Comparison of ENCODE assay signal across 22 cellular contexts in genomic region chr19:5644051-5644450, GRCh38. TPM values are rescaled to one million over a fixed set of nuclear protein-coding genes. Genes with fewer than 3 reads are reported as not detected.
A peak's percentile ranks its signal among the peaks of the same experiment; 100 is the strongest.
DNase-seq lines count a peak whose midpoint lies in the region; ATAC-seq, FAIRE-seq and TF ChIP-seq lines count a peak whose summit lies in the region.
"Had no signal": no experiment of that assay in that cellular context is flagged by ENCODE, and none has a peak within 500 bp of the region (broad histone marks: within the 10 kb centered on the region; RNA-seq: fewer than 3 reads in every experiment).

No MANE protein-coding gene starts in this region.

- H3K4me1 Mint-ChIP-seq in astrocyte (ENCODE audit: low read depth, unreplicated experiment) (peaks cover 18% of the 10 kb centered on the region), nephron progenitor cell (peaks cover 5% of the 10 kb centered on the region), Calu3 (ENCODE audit: low read depth, unreplicated experiment) (peaks cover 7% of the 10 kb centered on the region)

- intact Hi-C loops in body of pancreas (cut with DNase I) (no loop called here), heart left ventricle (cut with DNase I) (no loop called here), Calu3 (cut with micrococcal nuclease; ENCODE audit: unreplicated experiment) (no loop called here)

- H3K4me2 ChIP-seq in astrocyte (ENCODE audit: low read length): no peak overlapping the region

- H3K27ac Mint-ChIP-seq in astrocyte (ENCODE audit: unreplicated experiment) (peak overlapping the region; percentile 68), nephron progenitor cell (peak overlapping the region; percentile 11), Calu3 (ENCODE audit: unreplicated experiment) (no peak overlapping the region)
- H3K27ac Mint-ChIP-seq: T-helper 17 cell, type B pancreatic cell had no signal

- H3K9me3 ChIP-seq in astrocyte (ENCODE audit: insufficient read depth, low read depth, low read length) (no peaks in the 10 kb centered on the region), body of pancreas (no peaks in the 10 kb centered on the region), heart left ventricle (no peaks in the 10 kb centered on the region)
- H3K9me3 ChIP-seq: ascending aorta, spleen had no signal

- DNase-seq in AG09309 (ENCODE audit: low read depth) (peak; percentile 8), GM04503 (ENCODE audit: low read depth) (peak; percentile 35), astrocyte (ENCODE audit: low read depth) (no peak), nephron progenitor cell (no peak), body of pancreas (no peak), heart left ventricle (no peak), Calu3 (no peak)
- DNase-seq: activated naive CD4-positive, alpha-beta T cell treated with anti-CD3 and anti-CD28 coated beads, Interleukin-2, amount 50 U/mL, for 16 hours; activated T-cell treated with anti-CD3 and anti-CD28 coated beads, Interleukin-2, amount 50 U/mL, for 72 hours; DND-41; left ventricle myocardium superior; NCI-H1436 treated with DMSO at 0.1 percent for 48 hours; substantia nigra; T-helper 17 cell had no signal

- H3K36me3 Mint-ChIP-seq in astrocyte (ENCODE audit: low read depth, unreplicated experiment) (peaks cover 22% of the 10 kb centered on the region), nephron progenitor cell (ENCODE audit: low read depth) (peaks cover 70% of the 10 kb centered on the region), Calu3 (ENCODE audit: insufficient read depth, unreplicated experiment) (peaks cover 51% of the 10 kb centered on the region)

- H3K27ac ChIP-seq in astrocyte (ENCODE audit: low read depth, low read length): no peak overlapping the region
- no peak overlapping the region for H3K27ac ChIP-seq in body of pancreas
- no peak overlapping the region for H3K27ac ChIP-seq in heart left ventricle
- H3K27ac ChIP-seq: ascending aorta, C4-2B, RWPE1, SK-N-MC, spleen had no signal

- H3K27me3 Mint-ChIP-seq in astrocyte (ENCODE audit: low read depth, unreplicated experiment) (no peaks in the 10 kb centered on the region), nephron progenitor cell (ENCODE audit: low read depth, poor library complexity) (peaks cover 3% of the 10 kb centered on the region), Calu3 (ENCODE audit: unreplicated experiment) (no peaks in the 10 kb centered on the region)
- H3K27me3 Mint-ChIP-seq: central memory CD8-positive, alpha-beta T cell; T-helper 17 cell; type B pancreatic cell had no signal

- no TSS peak for BruUV-seq in Calu3 (replicated peaks; lab: Mats Ljungman, UMichigan)

- ATAC-seq in body of pancreas (no peak), heart left ventricle (no peak)
- ATAC-seq: activated T-cell treated with anti-CD3 and anti-CD28 coated beads, Interleukin-2, amount 50 U/mL, for 72 hours; left ventricle myocardium superior; T-helper 17 cell had no signal

- H3K4me3 Mint-ChIP-seq in astrocyte (ENCODE audit: unreplicated experiment): no peak overlapping the region
- no peak overlapping the region for H3K4me3 Mint-ChIP-seq in nephron progenitor cell
- H3K4me3 Mint-ChIP-seq in Calu3 (ENCODE audit: low read depth, unreplicated experiment): no peak overlapping the region
- H3K4me3 Mint-ChIP-seq: activated T-cell treated with anti-CD3 and anti-CD28 coated beads, Interleukin-2, amount 50 U/mL, for 72 hours; central memory CD8-positive, alpha-beta T cell; T-helper 17 cell; type B pancreatic cell had no signal

- H3K36me3 ChIP-seq in astrocyte (ENCODE audit: insufficient read depth, low read length) (peaks cover 45% of the 10 kb centered on the region), body of pancreas (replicated peaks in 1 of 2; ENCODE audit: insufficient read depth in 1 of 2, low read depth in 2 of 2) (peaks cover 0 to 30% of the 10 kb centered on the region in 2 donors), heart left ventricle (peaks cover 0 to 96% (median 74%) of the 10 kb centered on the region in 9 donors)

- CTCF ChIA-PET in Calu3 (lab: Charles Lee): interaction anchor here (0.6 kb wide), 1 partner anchor 130 kb away, joined by 4 read pairs; no protein-coding TSS in a partner anchor

- no peaks in the 10 kb centered on the region for H3K9me3 Mint-ChIP-seq in astrocyte (ENCODE audit: unreplicated experiment)
- H3K9me3 Mint-ChIP-seq in nephron progenitor cell: no peaks in the 10 kb centered on the region
- no peaks in the 10 kb centered on the region for H3K9me3 Mint-ChIP-seq in Calu3 (ENCODE audit: low read depth, unreplicated experiment)
- H3K9me3 Mint-ChIP-seq: activated T-cell treated with anti-CD3 and anti-CD28 coated beads, Interleukin-2, amount 50 U/mL, for 72 hours; central memory CD8-positive, alpha-beta T cell; type B pancreatic cell had no signal

- H3K9ac ChIP-seq in astrocyte (ENCODE audit: low read length): no peak overlapping the region

- H3K4me3 ChIP-seq in AG09309 (ENCODE audit: control insufficient read depth, low read depth, low read length) (no peak overlapping the region), astrocyte (ENCODE audit: insufficient read depth, low read depth, low read length) (no peak overlapping the region), body of pancreas (no peak overlapping the region), heart left ventricle (no peak overlapping the region)
- H3K4me3 ChIP-seq: ascending aorta, SK-N-MC, spleen had no signal

- H3K4me1 ChIP-seq in astrocyte (ENCODE audit: insufficient read depth, low read length) (peaks cover 6% of the 10 kb centered on the region), body of pancreas (peaks cover 17% of the 10 kb centered on the region), heart left ventricle (no peaks in the 10 kb centered on the region)
- H3K4me1 ChIP-seq: ascending aorta had no signal

- peaks cover 84% of the 10 kb centered on the region for H4K20me1 ChIP-seq in astrocyte (ENCODE audit: insufficient read depth, low read length)

- H3K27me3 ChIP-seq in astrocyte (ENCODE audit: insufficient read depth, low read length) (no peaks in the 10 kb centered on the region), body of pancreas (no peaks in the 10 kb centered on the region), heart left ventricle (no peaks in the 10 kb centered on the region)
- H3K27me3 ChIP-seq: ascending aorta, spleen had no signal

- WGBS in body of pancreas, 2 donors: 77 to 81% methylated on average over 2 of the region's 2 CpGs
- 87 to 93% (median 89%) methylated on average over 2 of the region's 2 CpGs for WGBS in heart left ventricle, 4 donors

- TF ChIP-seq POLR2A in body of pancreas (IDR thresholded peaks at IDR 0.05): no peak
- no peak for TF ChIP-seq POLR2A in heart left ventricle (IDR thresholded peaks at IDR 0.05)

- H2AFZ ChIP-seq in astrocyte (ENCODE audit: low read depth, low read length): no peak overlapping the region

- FAIRE-seq in astrocyte (lab: Jason Lieb, UNC): no peak
- FAIRE-seq: keratinocyte had no signal

- TF ChIP-seq CTCF in AG09309 (IDR thresholded peaks at IDR 0.05; ENCODE audit: control insufficient read depth, insufficient read depth, low read depth, low read length, missing control alignments): no peak
- TF ChIP-seq CTCF in astrocyte (IDR thresholded peaks at IDR 0.05; ENCODE audit: insufficient read depth, low read depth, low read length): no peak
- no peak for TF ChIP-seq CTCF in nephron progenitor cell (IDR thresholded peaks at IDR 0.05)
- no peak for TF ChIP-seq CTCF in body of pancreas (IDR thresholded peaks at IDR 0.05)
- no peak for TF ChIP-seq CTCF in heart left ventricle (IDR thresholded peaks at IDR 0.05)
- no peak for TF ChIP-seq CTCF in Calu3 (IDR thresholded peaks at IDR 0.05; ENCODE audit: unreplicated experiment)

- H3K79me2 ChIP-seq in astrocyte (ENCODE audit: insufficient read depth, low read length): peaks cover 87% of the 10 kb centered on the region

RNA-seq across cellular contexts. Expression of gene SAFB, which starts 21.2 kb away (rescaled TPM):
- total RNA-seq in astrocyte (60.4 and 65.1 TPM in 2 replicates), body of pancreas (100 to 1,000 TPM in 1 of 2 donors, 10 to 100 TPM in 1; 49.8 to 244 TPM), heart left ventricle (10 to 100 TPM; 22.3 to 59.6 (median 48.0) TPM), Calu3 (2022) (87.3 and 88.0 TPM in 2 replicates)
- polyA plus RNA-seq in heart left ventricle: 10 to 100 TPM; 43.5 to 48.9 TPM

RNA-seq across cellular contexts. Expression of gene SAFB2, which starts 21.5 kb away (rescaled TPM):
- total RNA-seq in astrocyte (50.6 and 51.9 TPM in 2 replicates), body of pancreas (100 to 1,000 TPM in 1 of 2 donors, 10 to 100 TPM in 1; 38.7 to 104 TPM), heart left ventricle (10 to 100 TPM; 14.2 to 56.7 (median 44.2) TPM), Calu3 (2022) (71.7 and 72.8 TPM in 2 replicates)
- 10 to 100 TPM; 32.8 to 49.7 TPM for polyA plus RNA-seq in heart left ventricle

RNA-seq across cellular contexts. Expression of gene MICOS13, which starts 36.3 kb away (rescaled TPM):
- total RNA-seq in astrocyte (48.0 and 49.3 TPM in 2 replicates), body of pancreas (10 to 100 TPM; 14.5 to 14.8 TPM), heart left ventricle (100 to 1,000 TPM; 103 to 149 (median 123) TPM), Calu3 (2022) (37.1 and 37.9 TPM in 2 replicates)
- polyA plus RNA-seq in heart left ventricle: 100 to 1,000 TPM; 178 to 435 TPM

RNA-seq across cellular contexts. Expression of gene HSD11B1L, which starts 36.8 kb away (rescaled TPM):
- total RNA-seq in astrocyte (8.4 and 9.8 TPM in 2 replicates), body of pancreas (10 to 100 TPM; 11.9 to 21.8 TPM), heart left ventricle (10 to 100 TPM in 2 of 9 donors, 1 to 10 TPM in 7; 3.7 to 14.4 (median 5.2) TPM), Calu3 (2022) (2.3 and 3.0 TPM in 2 replicates)
- polyA plus RNA-seq in heart left ventricle: 1 to 10 TPM; 5.4 to 6.6 TPM

RNA-seq across cellular contexts. Expression of gene RPL36, which starts 46.0 kb away (rescaled TPM):
- total RNA-seq in astrocyte: 894 and 943 TPM in 2 replicates
- 100 to 1,000 TPM; 280 to 342 TPM for total RNA-seq in body of pancreas
- 100 to 1,000 TPM; 255 to 475 (median 365) TPM for total RNA-seq in heart left ventricle
- polyA plus RNA-seq in heart left ventricle: 100 to 1,000 TPM; 851 to 981 TPM
- 497 and 516 TPM in 2 replicates for total RNA-seq in Calu3 (2022)

Comparison
In these comparisons a context has a peak if more than half of its experiments do, and no peak if none do; other contexts are left out.
1. DNase-seq: peak in AG09309 (single experiment) and GM04503 (single experiment); none in astrocyte (single experiment), nephron progenitor cell (single experiment), body of pancreas (0 of 4), heart left ventricle (0 of 5) and Calu3 (single experiment).